ENCODE assay signal across 13 cellular contexts in genomic region chr9:115018547-115019435, GRCh38.
A peak's percentile ranks its signal among the peaks of the same experiment; 100 is the strongest.
DNase-seq lines count a peak whose midpoint lies in the region; ATAC-seq and TF ChIP-seq lines count a peak whose summit lies in the region.
"Had no signal": no experiment of that assay in that cellular context is flagged by ENCODE, and none has a peak within 500 bp of the region (broad histone marks: within the 10 kb centered on the region; RNA-seq: fewer than 3 reads in every experiment).

No MANE protein-coding gene starts in this region.

- no peak overlapping the region for H3K4me3 ChIP-seq in colonic mucosa

- no peak overlapping the region for H3K4me3 Mint-ChIP-seq in activated naive CD8-positive, alpha-beta T cell treated with anti-CD3 and anti-CD28 coated beads for 36 hours
- H3K4me3 Mint-ChIP-seq in stimulated activated naive CD8-positive, alpha-beta T cell treated with anti-CD3 and anti-CD28 coated beads, Interleukin-15, amount 100 ng/mL, for 72 hours = peak overlapping the region; percentile 13 to 48
- H3K4me3 Mint-ChIP-seq in T-helper 2 cell treated with Interferon-gamma antibody and Interleukin-4, amounts not matched to agents 5 μg/mL and 100 μg/mL, for 36 hours = no peak overlapping the region
- H3K4me3 Mint-ChIP-seq: activated CD4-positive, alpha-beta T cell treated with anti-CD3 and anti-CD28 coated beads, Interleukin-2, amount 10 ng/mL, durations not matched to agents 24 days and 14 days had no signal

- no peaks in the 10 kb centered on the region for H3K9me3 Mint-ChIP-seq in activated naive CD8-positive, alpha-beta T cell treated with anti-CD3 and anti-CD28 coated beads for 36 hours
- H3K9me3 Mint-ChIP-seq in stimulated activated naive CD8-positive, alpha-beta T cell treated with anti-CD3 and anti-CD28 coated beads, Interleukin-15, amount 100 ng/mL, for 72 hours = no peaks in the 10 kb centered on the region
- H3K9me3 Mint-ChIP-seq in T-helper 2 cell treated with Interferon-gamma antibody and Interleukin-4, amounts not matched to agents 5 μg/mL and 100 μg/mL, for 36 hours = no peaks in the 10 kb centered on the region
- H3K9me3 Mint-ChIP-seq: activated CD4-positive, alpha-beta T cell treated with anti-CD3 and anti-CD28 coated beads, Interleukin-2, amount 10 ng/mL, durations not matched to agents 24 days and 14 days had no signal

- no peaks in the 10 kb centered on the region for H3K36me3 ChIP-seq in colonic mucosa

- H3K27me3 Mint-ChIP-seq in activated naive CD8-positive, alpha-beta T cell treated with anti-CD3 and anti-CD28 coated beads for 36 hours = no peaks in the 10 kb centered on the region
- peaks cover 28% of the 10 kb centered on the region for H3K27me3 Mint-ChIP-seq in stimulated activated naive CD8-positive, alpha-beta T cell treated with anti-CD3 and anti-CD28 coated beads, Interleukin-15, amount 100 ng/mL, for 72 hours
- H3K27me3 Mint-ChIP-seq in T-helper 2 cell treated with Interferon-gamma antibody and Interleukin-4, amounts not matched to agents 5 μg/mL and 100 μg/mL, for 36 hours (ENCODE audit: low read depth) = peaks cover 7% of the 10 kb centered on the region

- H3K27ac Mint-ChIP-seq in activated naive CD8-positive, alpha-beta T cell treated with anti-CD3 and anti-CD28 coated beads for 36 hours = peak overlapping the region; percentile 31
- H3K27ac Mint-ChIP-seq in stimulated activated naive CD8-positive, alpha-beta T cell treated with anti-CD3 and anti-CD28 coated beads, Interleukin-15, amount 100 ng/mL, for 72 hours = peak overlapping the region; percentile 28 to 69
- no peak overlapping the region for H3K27ac Mint-ChIP-seq in T-helper 2 cell treated with Interferon-gamma antibody and Interleukin-4, amounts not matched to agents 5 μg/mL and 100 μg/mL, for 36 hours
- H3K27ac Mint-ChIP-seq: activated CD4-positive, alpha-beta T cell treated with anti-CD3 and anti-CD28 coated beads, Interleukin-2, amount 10 ng/mL, durations not matched to agents 24 days and 14 days had no signal

- no peak overlapping the region for H3K27ac ChIP-seq in colonic mucosa
- H3K27ac ChIP-seq: KMS-11 had no signal

- H3K9ac ChIP-seq in colonic mucosa (ENCODE audit: low read depth in 2 of 2, low read length in 2 of 2) = no peak overlapping the region
- H3K9ac ChIP-seq: KMS-11 had no signal

- DNase-seq in ELR (ENCODE audit: low read depth) (peak; percentile 71), iris pigment epithelial cell (ENCODE audit: low read depth) (peak; percentile 73), colonic mucosa (no peak), COLO829 (ENCODE audit: low spot score) (no peak)
- DNase-seq in activated naive CD8-positive, alpha-beta T cell treated with anti-CD3 and anti-CD28 coated beads for 36 hours = no peak
- peak in 1 of 2 donors; percentile 75 for DNase-seq in stimulated activated naive CD8-positive, alpha-beta T cell treated with anti-CD3 and anti-CD28 coated beads, Interleukin-15, amount 100 ng/mL, for 72 hours
- no peak for DNase-seq in stimulated activated naive CD4-positive, alpha-beta T cell treated with Interleukin-2 at 50 U/mL for 16 hours (lab: John Stamatoyannopoulos, UW)
- no peak for DNase-seq in T-helper 2 cell treated with Interferon-gamma antibody and Interleukin-4, amounts not matched to agents 5 μg/mL and 100 μg/mL, for 36 hours (ENCODE audit: low spot score)
- DNase-seq: activated CD4-positive, alpha-beta T cell treated with anti-CD3 and anti-CD28 coated beads, Interleukin-2, amount 10 ng/mL, durations not matched to agents 24 days and 14 days; islet precursor cell; NCI-H526 treated with DMSO at 0.1 percent for 48 hours; occipital lobe had no signal

- no peaks in the 10 kb centered on the region for H3K9me3 ChIP-seq in colonic mucosa

- intact Hi-C loops in colonic mucosa (cut with DNase I) = loop anchor here (10.0 kb wide), 1 partner anchor 506 kb away; no protein-coding TSS in a partner anchor

- peak; percentile 92 for ATAC-seq in stimulated activated naive CD8-positive, alpha-beta T cell treated with anti-CD3 and anti-CD28 coated beads, Interleukin-15, amount 100 ng/mL, for 72 hours

- TF ChIP-seq CTCF in colonic mucosa (IDR thresholded peaks at IDR 0.05) = no peak

- H3K27me3 ChIP-seq in colonic mucosa = no peaks in the 10 kb centered on the region

- H3K4me1 Mint-ChIP-seq in activated naive CD8-positive, alpha-beta T cell treated with anti-CD3 and anti-CD28 coated beads for 36 hours = peaks cover 22% of the 10 kb centered on the region
- peaks cover 26% of the 10 kb centered on the region for H3K4me1 Mint-ChIP-seq in stimulated activated naive CD8-positive, alpha-beta T cell treated with anti-CD3 and anti-CD28 coated beads, Interleukin-15, amount 100 ng/mL, for 72 hours
- H3K4me1 Mint-ChIP-seq in T-helper 2 cell treated with Interferon-gamma antibody and Interleukin-4, amounts not matched to agents 5 μg/mL and 100 μg/mL, for 36 hours (ENCODE audit: low read depth) = peaks cover 12% of the 10 kb centered on the region

- H3K4me1 ChIP-seq in colonic mucosa = no peaks in the 10 kb centered on the region

- H3K36me3 Mint-ChIP-seq in activated naive CD8-positive, alpha-beta T cell treated with anti-CD3 and anti-CD28 coated beads for 36 hours = no peaks in the 10 kb centered on the region
- H3K36me3 Mint-ChIP-seq in T-helper 2 cell treated with Interferon-gamma antibody and Interleukin-4, amounts not matched to agents 5 μg/mL and 100 μg/mL, for 36 hours (ENCODE audit: low read depth) = no peaks in the 10 kb centered on the region

Comparison
In these comparisons a context has a peak if more than half of its experiments do, and no peak if none do; other contexts are left out.
1. DNase-seq: peak in ELR (single experiment) and iris pigment epithelial cell (single experiment); none in activated naive CD8-positive, alpha-beta T cell treated with anti-CD3 and anti-CD28 coated beads for 36 hours (single experiment), colonic mucosa (single experiment), COLO829 (single experiment), stimulated activated naive CD4-positive, alpha-beta T cell treated with Interleukin-2 at 50 U/mL for 16 hours (single experiment) and T-helper 2 cell treated with Interferon-gamma antibody and Interleukin-4, amounts not matched to agents 5 μg/mL and 100 μg/mL, for 36 hours (single experiment).
2. H3K4me3 Mint-ChIP-seq: peak in stimulated activated naive CD8-positive, alpha-beta T cell treated with anti-CD3 and anti-CD28 coated beads, Interleukin-15, amount 100 ng/mL, for 72 hours (2 of 2); none in activated naive CD8-positive, alpha-beta T cell treated with anti-CD3 and anti-CD28 coated beads for 36 hours (single experiment) and T-helper 2 cell treated with Interferon-gamma antibody and Interleukin-4, amounts not matched to agents 5 μg/mL and 100 μg/mL, for 36 hours (single experiment).